Comparison of ENCODE assay signal across 24 cellular contexts in genomic region chr6:23964865-23965264, GRCh38.
"Had no signal": no experiment of that assay in that cellular context is flagged by ENCODE, and none has a peak within 500 bp of the region (broad histone marks: within the 10 kb centered on the region; RNA-seq: fewer than 3 reads in every experiment).

No MANE protein-coding gene starts in this region.

- H3K27me3 ChIP-seq: left lung, right atrium auricular region, spleen, suprapubic skin, tibial artery, upper lobe of right lung had no signal

- H3K4me3 ChIP-seq: left lung, lower lobe of right lung, right atrium auricular region, skin epidermis, spleen, suprapubic skin, thoracic aorta, tibial artery, upper lobe of right lung had no signal

- H3K79me2 ChIP-seq: parathyroid adenoma had no signal

- DNase-seq: hippocampal formation; kidney glomerular epithelial cell; left cardiac atrium; left lung; lower lobe of right lung; mammary epithelial cell; mesenchymal stem cell; naive thymus-derived CD8-positive, alpha-beta T cell; nucleus accumbens; spleen; stimulated activated CD4-positive, alpha-beta T cell treated with anti-CD3 and anti-CD28 coated beads, Interleukin-4, amount 100 ng/mL, for 24 hours; stimulated activated naive CD4-positive, alpha-beta T cell; tibial artery; trophoblast cell; upper lobe of right lung had no signal

- H3K9me3 ChIP-seq: lower lobe of right lung, right atrium auricular region, spleen, suprapubic skin, thoracic aorta, tibial artery, upper lobe of right lung had no signal

- FAIRE-seq: keratinocyte, urothelium cell line had no signal

- H3K27ac ChIP-seq: left lung, lower lobe of right lung, parathyroid adenoma, right atrium auricular region, skin epidermis, spleen, suprapubic skin, thoracic aorta, tibial artery, upper lobe of right lung had no signal

- H3K36me3 ChIP-seq: left lung, lower lobe of right lung, right atrium auricular region, spleen, suprapubic skin, thoracic aorta, tibial artery, upper lobe of right lung had no signal

- H2AFZ ChIP-seq: parathyroid adenoma had no signal

- H3K9ac ChIP-seq: parathyroid adenoma had no signal

- ATAC-seq: left cardiac atrium; left lung; lower lobe of right lung; naive thymus-derived CD8-positive, alpha-beta T cell; sciatic nerve; stimulated activated effector memory CD8-positive, alpha-beta T cell treated with anti-CD3 and anti-CD28 coated beads, Interleukin-12 subunit alpha, Interleukin-12 subunit beta, amount 100 ng/mL, for 72 hours; upper lobe of right lung had no signal

- H3K4me1 ChIP-seq: left lung, lower lobe of right lung, parathyroid adenoma, right atrium auricular region, spleen, suprapubic skin, tibial artery, upper lobe of right lung had no signal
